ENCODE assay signal across 10 cellular contexts in the genomic region with DNA sequence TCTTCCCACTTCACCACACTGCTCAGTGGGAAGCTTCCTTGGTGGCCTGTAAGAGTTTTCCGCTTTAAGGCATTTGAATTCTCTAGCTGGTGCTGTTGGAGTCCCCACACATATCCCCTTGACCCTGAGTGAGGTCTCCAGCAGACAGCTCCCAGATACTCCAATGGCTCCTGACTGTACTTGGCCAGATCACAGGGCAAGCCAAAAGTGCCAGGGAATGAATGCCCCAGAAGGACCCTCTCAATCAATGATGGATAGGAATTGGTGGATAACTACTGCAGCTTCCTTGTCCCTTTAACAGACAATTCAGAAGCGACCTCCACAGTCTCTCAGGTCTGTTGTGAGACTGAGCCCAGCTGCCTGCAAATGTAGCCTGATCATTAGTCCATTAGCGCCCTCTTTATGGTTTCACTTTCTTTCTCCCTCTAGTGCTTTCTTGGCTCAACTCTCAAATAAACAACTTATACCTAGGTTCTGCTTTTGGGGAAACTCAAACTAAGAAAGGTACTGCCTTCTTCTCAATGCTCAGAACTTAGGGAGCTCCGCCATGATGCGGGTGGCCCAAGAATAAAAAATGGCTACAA.
DNase-seq lines count a peak whose midpoint lies in the region; ATAC-seq and TF ChIP-seq lines count a peak whose summit lies in the region.
"Had no signal": no experiment of that assay in that cellular context is flagged by ENCODE, and none has a peak within 500 bp of the region (broad histone marks: within the 10 kb centered on the region; RNA-seq: fewer than 3 reads in every experiment).

No MANE protein-coding gene starts in this region.

- no peak overlapping the region for H3K27ac Mint-ChIP-seq in activated T-cell treated with anti-CD3 and anti-CD28 coated beads, Interleukin-2, amount 50 U/mL, for 24 hours
- H3K27ac Mint-ChIP-seq: T-helper 1 cell treated with Interleukin-12 subunit alpha and Interleukin-12 subunit beta and Interleukin-4 antibody, amounts not matched to agents 30 μg/mL and 1 μg/mL, for 36 hours had no signal

- peak; percentile 82 for ATAC-seq in GM21423 (IDR thresholded peaks at IDR 0.05; ENCODE audit: unreplicated experiment)
- peak; percentile 70 for ATAC-seq in HG03196 (IDR thresholded peaks at IDR 0.05; ENCODE audit: unreplicated experiment)

- WGBS in esophagus squamous epithelium, 2 donors = 77 to 92% methylated on average over 5 of the region's 5 CpGs

- H3K27me3 Mint-ChIP-seq in activated T-cell treated with anti-CD3 and anti-CD28 coated beads, Interleukin-2, amount 50 U/mL, for 24 hours = peaks cover 42% of the 10 kb centered on the region

- no peak overlapping the region for H3K4me3 Mint-ChIP-seq in activated T-cell treated with anti-CD3 and anti-CD28 coated beads, Interleukin-2, amount 50 U/mL, for 24 hours
- H3K4me3 Mint-ChIP-seq: T-helper 1 cell treated with Interleukin-12 subunit alpha and Interleukin-12 subunit beta and Interleukin-4 antibody, amounts not matched to agents 30 μg/mL and 1 μg/mL, for 36 hours had no signal

- no peaks in the 10 kb centered on the region for H3K4me1 Mint-ChIP-seq in activated T-cell treated with anti-CD3 and anti-CD28 coated beads, Interleukin-2, amount 50 U/mL, for 24 hours (ENCODE audit: low read depth)

- TF ChIP-seq CTCF in GM13977 (IDR thresholded peaks at IDR 0.05; ENCODE audit: extremely low read depth, insufficient read depth, missing control alignments) = no peak
- peak; percentile 6 for TF ChIP-seq CTCF in choroid plexus epithelial cell (conservative IDR thresholded peaks at IDR 0.05; ENCODE audit: low read depth, low read length)
- TF ChIP-seq CTCF in esophagus squamous epithelium (IDR thresholded peaks at IDR 0.05) = no peak

- no peaks in the 10 kb centered on the region for H3K4me1 ChIP-seq in esophagus squamous epithelium

- CTCF ChIA-PET in HEK293T (lab: Yijun Ruan, JAX) = no interaction called here

- H3K4me3 ChIP-seq in choroid plexus epithelial cell (ENCODE audit: low read depth, low read length) = no peak overlapping the region
- H3K4me3 ChIP-seq in esophagus squamous epithelium = no peak overlapping the region

- no peaks in the 10 kb centered on the region for H3K36me3 Mint-ChIP-seq in activated T-cell treated with anti-CD3 and anti-CD28 coated beads, Interleukin-2, amount 50 U/mL, for 24 hours (ENCODE audit: low read depth)

- POLR2A ChIA-PET in HEK293T (lab: Yijun Ruan, JAX) = no interaction called here

- intact Hi-C loops in esophagus squamous epithelium (cut with DNase I) = no loop called here

- DNase-seq in GM13977 (ENCODE audit: low spot score) (peak; percentile 16), choroid plexus epithelial cell (ENCODE audit: low read depth) (peak; percentile 33), esophagus squamous epithelium (lab: John Stamatoyannopoulos, UW) (no peak), HEK293T (ENCODE audit: extremely low spot score) (no peak)
- no peak for DNase-seq in activated T-cell treated with anti-CD3 and anti-CD28 coated beads, Interleukin-2, amount 50 U/mL, for 24 hours
- no peak for DNase-seq in stimulated activated CD4-positive, alpha-beta T cell treated with anti-CD3 and anti-CD28 coated beads, Interleukin-4, amount 100 ng/mL, for 1 hour
- DNase-seq: NCI-H226 had no signal

- no peak for TF ChIP-seq POLR2A in esophagus squamous epithelium (IDR thresholded peaks at IDR 0.05)

- no peaks in the 10 kb centered on the region for H3K9me3 Mint-ChIP-seq in activated T-cell treated with anti-CD3 and anti-CD28 coated beads, Interleukin-2, amount 50 U/mL, for 24 hours
- H3K9me3 Mint-ChIP-seq: T-helper 1 cell treated with Interleukin-12 subunit alpha and Interleukin-12 subunit beta and Interleukin-4 antibody, amounts not matched to agents 30 μg/mL and 1 μg/mL, for 36 hours had no signal

- H3K27me3 ChIP-seq in esophagus squamous epithelium = no peaks in the 10 kb centered on the region

- in situ Hi-C loops in GM13977 (cut with MboI; ENCODE audit: low pct_unique_long_range_greater_than_20kb, low sequenced_read_pairs, unreplicated experiment) = no loop called here

- no peak overlapping the region for H3K27ac ChIP-seq in esophagus squamous epithelium

- H3K36me3 ChIP-seq in esophagus squamous epithelium = no peaks in the 10 kb centered on the region

- H3K9me3 ChIP-seq in esophagus squamous epithelium = no peaks in the 10 kb centered on the region

TF ChIP-seq in HEK293T, 16 proteins besides CTCF, POLR2A, EP300 and RAD21:
- TF ChIP-seq FOXA1 (IDR thresholded peaks at IDR 0.05) = no peak
- no peak for TF ChIP-seq FOXM1 (IDR thresholded peaks at IDR 0.05; ENCODE audit: borderline replicate concordance)
- TF ChIP-seq NFRKB (IDR thresholded peaks at IDR 0.05) = no peak
- no peak for TF ChIP-seq ZNF384 (IDR thresholded peaks at IDR 0.05)
- TF ChIP-seq CTBP1 (IDR thresholded peaks at IDR 0.05; ENCODE audit: borderline replicate concordance) = no peak
- no peak for TF ChIP-seq LEF1 (IDR thresholded peaks at IDR 0.05; ENCODE audit: borderline replicate concordance)
- no peak for TF ChIP-seq BHLHE40 (IDR thresholded peaks at IDR 0.05; ENCODE audit: borderline replicate concordance)
- no peak for TF ChIP-seq SP1 (IDR thresholded peaks at IDR 0.05)
- TF ChIP-seq PKNOX1 (IDR thresholded peaks at IDR 0.05) = no peak
- no peak for TF ChIP-seq ARNT (IDR thresholded peaks at IDR 0.05)
- no peak for TF ChIP-seq TARDBP (IDR thresholded peaks at IDR 0.05)
- no peak for TF ChIP-seq HDGF (IDR thresholded peaks at IDR 0.05; ENCODE audit: borderline replicate concordance)
- no peak for TF ChIP-seq FOXK2 (IDR thresholded peaks at IDR 0.05)
- TF ChIP-seq SUZ12 (IDR thresholded peaks at IDR 0.05) = no peak
- no peak for TF ChIP-seq ELF4 (IDR thresholded peaks at IDR 0.05)
- TF ChIP-seq L3MBTL2 (conservative IDR thresholded peaks at IDR 0.05) = no peak
TF ChIP-seq in HEK293T: peak in this region for 0.

Comparison
In these comparisons a context has a peak if more than half of its experiments do, and no peak if none do; other contexts are left out.
1. DNase-seq: peak in GM13977 (single experiment) and choroid plexus epithelial cell (single experiment); none in activated T-cell treated with anti-CD3 and anti-CD28 coated beads, Interleukin-2, amount 50 U/mL, for 24 hours (single experiment), esophagus squamous epithelium (single experiment), stimulated activated CD4-positive, alpha-beta T cell treated with anti-CD3 and anti-CD28 coated beads, Interleukin-4, amount 100 ng/mL, for 1 hour (single experiment) and HEK293T (single experiment).